Comparison of ENCODE assay signal across 21 cellular contexts in the genomic region with DNA sequence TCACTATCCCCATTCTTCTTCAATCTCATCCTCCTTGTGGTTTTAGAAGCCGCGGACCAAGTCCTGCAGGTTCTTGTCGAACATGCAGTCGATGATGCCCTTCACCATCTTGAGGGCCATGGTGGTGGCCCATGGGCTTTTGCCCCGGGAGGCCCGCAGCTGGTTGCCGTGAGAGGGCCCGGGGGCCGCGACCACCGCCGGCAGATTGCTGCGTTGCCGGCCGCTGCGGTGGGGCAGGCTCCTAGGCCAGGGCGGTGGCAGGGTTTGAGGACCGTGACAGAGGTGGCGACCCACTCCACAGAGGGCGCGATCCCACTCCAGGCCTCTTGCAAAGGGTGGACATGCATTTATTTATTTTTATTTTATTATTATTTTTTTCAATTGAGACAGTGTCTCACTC.
"Had no signal": no experiment of that assay in that cellular context is flagged by ENCODE, and none has a peak within 500 bp of the region (broad histone marks: within the 10 kb centered on the region; RNA-seq: fewer than 3 reads in every experiment).

No MANE protein-coding gene starts in this region.

- H3K4me3 ChIP-seq: esophagus muscularis mucosa, hepatocyte, skin epidermis, tibial nerve, uterus had no signal

- H3K9me3 Mint-ChIP-seq: activated T-cell treated with anti-CD3 and anti-CD28 coated beads, Interleukin-2, amount 50 U/mL, for 72 hours; naive B cell; neural crest cell; T-helper 1 cell treated with Interleukin-12 subunit alpha and Interleukin-12 subunit beta and Interleukin-4 antibody, amounts not matched to agents 30 μg/mL and 1 μg/mL, for 36 hours had no signal

- H2AFZ ChIP-seq: hepatocyte had no signal

- ATAC-seq: activated T-cell treated with anti-CD3 and anti-CD28 coated beads, Interleukin-2, amount 50 U/mL, for 72 hours; left lobe of liver; stimulated activated naive CD8-positive, alpha-beta T cell treated with anti-CD3 and anti-CD28 coated beads, Interleukin-15, Interleukin-2, amounts not matched to agents 100 U/mL and 50 U/mL, for 24 hours had no signal

- H3K27me3 ChIP-seq: esophagus muscularis mucosa, hepatocyte, tibial nerve, uterus had no signal

- H3K9me3 ChIP-seq: esophagus muscularis mucosa, tibial nerve, uterus had no signal

- H3K4me3 Mint-ChIP-seq: activated T-cell treated with anti-CD3 and anti-CD28 coated beads, Interleukin-2, amount 50 U/mL, for 72 hours; naive B cell; neural crest cell; T-helper 1 cell treated with Interleukin-12 subunit alpha and Interleukin-12 subunit beta and Interleukin-4 antibody, amounts not matched to agents 30 μg/mL and 1 μg/mL, for 36 hours had no signal

- H3K4me1 Mint-ChIP-seq: naive B cell had no signal

- H3K27ac Mint-ChIP-seq: activated T-cell treated with anti-CD3 and anti-CD28 coated beads, Interleukin-2, amount 50 U/mL, for 72 hours; naive B cell; T-helper 1 cell treated with Interleukin-12 subunit alpha and Interleukin-12 subunit beta and Interleukin-4 antibody, amounts not matched to agents 30 μg/mL and 1 μg/mL, for 36 hours had no signal

- H3K27ac ChIP-seq: esophagus muscularis mucosa, hepatocyte, tibial nerve, VCaP had no signal

- H3K4me2 ChIP-seq: hepatocyte had no signal

- DNase-seq: activated CD4-positive, CD25-positive, alpha-beta regulatory T cell treated with anti-CD3 and anti-CD28 coated beads, Interleukin-2, amount 50 U/mL, for 72 hours; activated CD8-positive, alpha-beta memory T cell treated with anti-CD3 and anti-CD28 coated beads for 24 hours; activated effector memory CD4-positive, alpha-beta T cell treated with anti-CD3 and anti-CD28 coated beads, Interleukin-2, amount 50 U/mL, for 16 hours; activated naive CD4-positive, alpha-beta T cell treated with anti-CD3 and anti-CD28 coated beads, Interleukin-2, amount 50 U/mL, for 16 hours; activated T-cell treated with anti-CD3 and anti-CD28 coated beads, Interleukin-2, amount 50 U/mL, for 72 hours; aorta; cerebellar nuclear complex; effector CD4-positive, alpha-beta T cell; naive B cell; stimulated activated naive CD8-positive, alpha-beta T cell treated with anti-CD3 and anti-CD28 coated beads, Interleukin-15, Interleukin-2, amounts not matched to agents 100 U/mL and 50 U/mL, for 24 hours; substantia nigra; uterus had no signal

- H3K27me3 Mint-ChIP-seq: progenitor cell of endocrine pancreas had no signal

- H3K36me3 Mint-ChIP-seq: naive B cell had no signal

- H3K36me3 ChIP-seq: tibial nerve, uterus had no signal
